ENCODE assay signal across 12 cellular contexts in the genomic region with DNA sequence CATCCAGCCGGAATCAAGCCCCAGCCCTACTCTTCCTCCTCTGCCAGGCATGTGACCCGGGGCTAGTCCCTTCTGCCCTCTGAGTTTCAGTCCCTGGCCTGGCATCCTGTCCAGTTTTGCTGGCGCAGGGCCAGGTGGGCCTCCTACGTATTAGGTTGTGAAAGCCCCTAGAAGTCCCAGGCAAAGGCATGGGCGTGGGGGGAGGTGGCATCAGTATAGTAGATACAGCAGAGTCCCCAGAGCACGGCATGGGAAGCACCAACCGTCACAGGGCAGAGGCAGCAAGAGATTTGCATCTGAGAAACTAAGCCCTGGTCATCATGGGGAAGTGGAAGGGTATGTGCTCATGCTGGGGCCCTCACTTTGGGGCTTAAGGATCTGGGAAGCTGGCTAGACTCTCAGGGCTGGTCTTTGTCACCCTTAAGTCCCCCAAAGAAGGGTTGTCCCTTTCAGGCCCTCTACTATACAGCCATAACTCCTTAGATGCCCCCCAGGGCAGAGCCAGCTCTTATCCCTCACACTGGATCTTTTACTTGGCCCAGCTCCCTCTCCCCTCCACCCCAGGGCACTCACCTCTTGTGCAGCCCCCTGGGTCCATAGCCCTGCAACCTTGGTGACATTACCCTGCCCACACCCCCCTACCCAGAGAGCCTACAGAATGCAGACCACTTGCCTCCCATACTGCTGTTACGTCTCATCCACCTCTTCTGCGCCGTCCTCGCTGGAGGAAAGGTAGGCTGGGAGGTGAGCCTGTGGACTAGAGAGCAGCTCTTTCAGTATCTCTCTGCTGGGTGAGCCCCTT. TPM values are rescaled to one million over a fixed set of nuclear protein-coding genes. Genes with fewer than 3 reads are reported as not detected.
A peak's percentile ranks its signal among the peaks of the same experiment; 100 is the strongest.
DNase-seq lines count a peak whose midpoint lies in the region; ATAC-seq lines count a peak whose summit lies in the region.
"Had no signal": no experiment of that assay in that cellular context is flagged by ENCODE, and none has a peak within 500 bp of the region (broad histone marks: within the 10 kb centered on the region; RNA-seq: fewer than 3 reads in every experiment).

No MANE protein-coding gene starts in this region.

- H3K36me3 Mint-ChIP-seq in T-helper 2 cell treated with Interferon-gamma antibody and Interleukin-4, amounts not matched to agents 5 μg/mL and 100 μg/mL, for 36 hours (ENCODE audit: low read depth) = peaks cover 45% of the 10 kb centered on the region
- H3K36me3 Mint-ChIP-seq in activated T-helper 1 cell treated with anti-CD3 and anti-CD28 coated beads, Interleukin-12 subunit alpha, Interleukin-12 subunit beta, Interleukin-2, Interleukin-4 antibody, amounts not matched to agents 30 ng/mL and 10 ng/mL and 1 ng/mL, durations not matched to agents 14 hours and 24 hours and 36 hours (ENCODE audit: low read depth) = peaks cover 27% of the 10 kb centered on the region

- DNase-seq in T-helper 2 cell treated with Interferon-gamma antibody and Interleukin-4, amounts not matched to agents 5 μg/mL and 100 μg/mL, for 36 hours (ENCODE audit: low spot score) = no peak
- no peak for DNase-seq in T-helper 2 cell
- no peak for DNase-seq in activated T-helper 1 cell treated with anti-CD3 and anti-CD28 coated beads, Interleukin-12 subunit alpha, Interleukin-12 subunit beta, Interleukin-2, Interleukin-4 antibody, amounts not matched to agents 30 ng/mL and 10 ng/mL and 1 ng/mL, durations not matched to agents 14 hours and 24 hours and 36 hours (ENCODE audit: low spot score)
- DNase-seq in pons (ENCODE audit: low spot score) = peak; percentile 44
- no peak for DNase-seq in activated effector memory CD4-positive, alpha-beta T cell treated with Interleukin-2 at 50 U/mL for 16 hours
- DNase-seq in D341Med (ENCODE audit: low spot score) = no peak
- DNase-seq in COR-L47 (lab: John Stamatoyannopoulos, UW) = no peak
- DNase-seq: activated naive CD4-positive, alpha-beta T cell treated with anti-CD3 and anti-CD28 coated beads, Interleukin-2, amount 50 U/mL, for 16 hours; MM.1S; SHP77; stimulated activated naive CD8-positive, alpha-beta T cell treated with anti-CD3 and anti-CD28 coated beads, Interleukin-15, amount 100 ng/mL, for 72 hours had no signal

- peak; percentile 49 for ATAC-seq in HG02588 (IDR thresholded peaks at IDR 0.05; ENCODE audit: unreplicated experiment)
- ATAC-seq: stimulated activated naive CD8-positive, alpha-beta T cell treated with anti-CD3 and anti-CD28 coated beads, Interleukin-15, amount 100 ng/mL, for 72 hours had no signal

- intact Hi-C loops in activated T-helper 1 cell treated with anti-CD3 and anti-CD28 coated beads, Interleukin-12 subunit alpha, Interleukin-12 subunit beta, Interleukin-2, Interleukin-4 antibody, amounts not matched to agents 30 ng/mL and 10 ng/mL and 1 ng/mL, durations not matched to agents 14 hours and 24 hours and 36 hours (cut with micrococcal nuclease) = no loop called here

- H3K4me1 Mint-ChIP-seq in T-helper 2 cell treated with Interferon-gamma antibody and Interleukin-4, amounts not matched to agents 5 μg/mL and 100 μg/mL, for 36 hours (ENCODE audit: low read depth) = peaks cover 53% of the 10 kb centered on the region
- peaks cover 56% of the 10 kb centered on the region for H3K4me1 Mint-ChIP-seq in activated T-helper 1 cell treated with anti-CD3 and anti-CD28 coated beads, Interleukin-12 subunit alpha, Interleukin-12 subunit beta, Interleukin-2, Interleukin-4 antibody, amounts not matched to agents 30 ng/mL and 10 ng/mL and 1 ng/mL, durations not matched to agents 14 hours and 24 hours and 36 hours (ENCODE audit: low read depth)

- no peaks in the 10 kb centered on the region for H3K9me3 Mint-ChIP-seq in T-helper 2 cell treated with Interferon-gamma antibody and Interleukin-4, amounts not matched to agents 5 μg/mL and 100 μg/mL, for 36 hours
- H3K9me3 Mint-ChIP-seq in activated T-helper 1 cell treated with anti-CD3 and anti-CD28 coated beads, Interleukin-12 subunit alpha, Interleukin-12 subunit beta, Interleukin-2, Interleukin-4 antibody, amounts not matched to agents 30 ng/mL and 10 ng/mL and 1 ng/mL, durations not matched to agents 14 hours and 24 hours and 36 hours = no peaks in the 10 kb centered on the region
- H3K9me3 Mint-ChIP-seq: stimulated activated naive CD8-positive, alpha-beta T cell treated with anti-CD3 and anti-CD28 coated beads, Interleukin-15, amount 100 ng/mL, for 72 hours had no signal

- no peaks in the 10 kb centered on the region for H3K27me3 Mint-ChIP-seq in T-helper 2 cell treated with Interferon-gamma antibody and Interleukin-4, amounts not matched to agents 5 μg/mL and 100 μg/mL, for 36 hours (ENCODE audit: low read depth)
- H3K27me3 Mint-ChIP-seq in activated T-helper 1 cell treated with anti-CD3 and anti-CD28 coated beads, Interleukin-12 subunit alpha, Interleukin-12 subunit beta, Interleukin-2, Interleukin-4 antibody, amounts not matched to agents 30 ng/mL and 10 ng/mL and 1 ng/mL, durations not matched to agents 14 hours and 24 hours and 36 hours (ENCODE audit: insufficient read depth) = no peaks in the 10 kb centered on the region
- H3K27me3 Mint-ChIP-seq: stimulated activated naive CD8-positive, alpha-beta T cell treated with anti-CD3 and anti-CD28 coated beads, Interleukin-15, amount 100 ng/mL, for 72 hours had no signal

- peak overlapping the region; percentile 62 for H3K27ac Mint-ChIP-seq in T-helper 2 cell treated with Interferon-gamma antibody and Interleukin-4, amounts not matched to agents 5 μg/mL and 100 μg/mL, for 36 hours
- peak overlapping the region; percentile 59 for H3K27ac Mint-ChIP-seq in activated T-helper 1 cell treated with anti-CD3 and anti-CD28 coated beads, Interleukin-12 subunit alpha, Interleukin-12 subunit beta, Interleukin-2, Interleukin-4 antibody, amounts not matched to agents 30 ng/mL and 10 ng/mL and 1 ng/mL, durations not matched to agents 14 hours and 24 hours and 36 hours

- no peak overlapping the region for H3K4me3 Mint-ChIP-seq in T-helper 2 cell treated with Interferon-gamma antibody and Interleukin-4, amounts not matched to agents 5 μg/mL and 100 μg/mL, for 36 hours
- H3K4me3 Mint-ChIP-seq in activated T-helper 1 cell treated with anti-CD3 and anti-CD28 coated beads, Interleukin-12 subunit alpha, Interleukin-12 subunit beta, Interleukin-2, Interleukin-4 antibody, amounts not matched to agents 30 ng/mL and 10 ng/mL and 1 ng/mL, durations not matched to agents 14 hours and 24 hours and 36 hours = no peak overlapping the region
- H3K4me3 Mint-ChIP-seq: stimulated activated naive CD8-positive, alpha-beta T cell treated with anti-CD3 and anti-CD28 coated beads, Interleukin-15, amount 100 ng/mL, for 72 hours had no signal

RNA-seq across cellular contexts. Expression of gene NBEAL2, which starts 11.3 kb away (rescaled TPM):
- 118 and 119 TPM in 2 replicates for total RNA-seq in activated T-helper 1 cell treated with anti-CD3 and anti-CD28 coated beads, Interleukin-12 subunit alpha, Interleukin-12 subunit beta, Interleukin-2, Interleukin-4 antibody, amounts not matched to agents 30 ng/mL and 10 ng/mL and 1 ng/mL, durations not matched to agents 14 hours and 24 hours and 36 hours

RNA-seq across cellular contexts. Expression of gene CCDC12, which starts 14.2 kb away (rescaled TPM):
- total RNA-seq in activated T-helper 1 cell treated with anti-CD3 and anti-CD28 coated beads, Interleukin-12 subunit alpha, Interleukin-12 subunit beta, Interleukin-2, Interleukin-4 antibody, amounts not matched to agents 30 ng/mL and 10 ng/mL and 1 ng/mL, durations not matched to agents 14 hours and 24 hours and 36 hours = 68.7 and 69.1 TPM in 2 replicates
